ENCODE assay signal across 11 cellular contexts in the genomic region with DNA sequence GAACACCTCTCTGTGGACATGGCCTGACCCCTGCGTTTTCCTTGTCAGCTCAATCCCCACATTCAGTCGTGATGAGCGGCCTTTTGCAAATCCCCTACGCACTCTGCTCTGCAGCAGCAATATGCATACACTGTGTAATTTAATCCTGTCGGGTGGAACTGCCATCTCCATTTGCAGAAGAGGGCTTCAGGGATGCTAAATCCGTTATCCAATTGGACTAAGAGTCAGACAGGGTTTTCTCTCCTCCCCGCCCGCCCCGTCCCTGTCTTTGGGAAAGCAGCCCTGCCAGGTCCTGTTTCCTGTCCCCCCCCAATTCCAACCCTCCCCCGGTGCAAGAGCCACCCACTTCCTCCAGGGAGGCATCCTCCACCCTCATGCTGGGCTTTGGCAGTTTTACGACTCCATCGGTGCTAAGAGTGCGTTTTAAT. TPM values are rescaled to one million over a fixed set of nuclear protein-coding genes. Genes with fewer than 3 reads are reported as not detected.
DNase-seq lines count a peak whose midpoint lies in the region; ATAC-seq and TF ChIP-seq lines count a peak whose summit lies in the region.
"Had no signal": no experiment of that assay in that cellular context is flagged by ENCODE, and none has a peak within 500 bp of the region (broad histone marks: within the 10 kb centered on the region; RNA-seq: fewer than 3 reads in every experiment).

No MANE protein-coding gene starts in this region.

- ATAC-seq in gastroesophageal sphincter = no peak
- ATAC-seq in HG02885 (IDR thresholded peaks at IDR 0.05; ENCODE audit: poor library complexity, unreplicated experiment) = no peak
- ATAC-seq: effector memory CD8-positive, alpha-beta T cell had no signal

- no peak overlapping the region for H3K9ac ChIP-seq in SK-N-MC (ENCODE audit: insufficient read length)

- H3K27me3 ChIP-seq in gastroesophageal sphincter = no peaks in the 10 kb centered on the region

- peaks cover 0 to 10% (median 3%) of the 10 kb centered on the region in 3 donors for H3K4me1 ChIP-seq in gastroesophageal sphincter
- H3K4me1 ChIP-seq: Caco-2 had no signal

- DNase-seq in EL = peak; percentile 16
- DNase-seq in SK-N-MC (ENCODE audit: low read depth, low spot score) = no peak
- peak; percentile 82 for DNase-seq in posterior vena cava (ENCODE audit: low spot score)
- DNase-seq in NK-92 (lab: John Stamatoyannopoulos, UW; ENCODE audit: unreplicated experiment) = no peak
- DNase-seq in GF-D8 (lab: John Stamatoyannopoulos, UW) = no peak
- no peak for DNase-seq in NK-92 treated with Interleukin-12 subunit alpha and Interleukin-12 subunit beta, amount 100 ng/mL, for 24 hours (lab: John Stamatoyannopoulos, UW)
- DNase-seq: Caco-2; effector memory CD8-positive, alpha-beta T cell; NCI-H2171 treated with DMSO at 0.1 percent for 48 hours had no signal

- no peak overlapping the region for H3K27ac ChIP-seq in SK-N-MC
- peak overlapping the region in 3 of 4 donors; percentile 16 to 48 (median 37) for H3K27ac ChIP-seq in gastroesophageal sphincter

- no peak for TF ChIP-seq POLR2A in gastroesophageal sphincter (IDR thresholded peaks at IDR 0.05)

- WGBS in gastroesophageal sphincter (ENCODE audit: low coverage in 1 of 2), 2 donors = 18 to 27% methylated on average over 7 to 8 of the region's 13 CpGs

- TF ChIP-seq EP300 in gastroesophageal sphincter (IDR thresholded peaks at IDR 0.05) = no peak

- no peak for TF ChIP-seq CTCF in gastroesophageal sphincter (IDR thresholded peaks at IDR 0.05)

- H3K9me3 ChIP-seq in SK-N-MC (ENCODE audit: low read depth, low read length) (no peaks in the 10 kb centered on the region), gastroesophageal sphincter (no peaks in the 10 kb centered on the region)
- H3K9me3 ChIP-seq: Caco-2 had no signal

- H3K36me3 ChIP-seq in SK-N-MC (ENCODE audit: insufficient read depth, low read length) (no peaks in the 10 kb centered on the region), gastroesophageal sphincter (no peaks in the 10 kb centered on the region)

- H3K4me3 ChIP-seq in SK-N-MC = peak overlapping the region; percentile 49
- no peak overlapping the region for H3K4me3 ChIP-seq in gastroesophageal sphincter

- intact Hi-C loops in posterior vena cava (cut with DNase I) = no loop called here

RNA-seq across cellular contexts. Expression of gene ASAP2, which starts 53.6 kb away (rescaled TPM):
- total RNA-seq in gastroesophageal sphincter = 10 to 100 TPM; 18.3 to 31.4 (median 26.2) TPM
- 10 to 100 TPM; 28.1 to 31.3 TPM for total RNA-seq in posterior vena cava

Comparison
In these comparisons a context has a peak if more than half of its experiments do, and no peak if none do; other contexts are left out.
1. DNase-seq: peak in EL (single experiment) and posterior vena cava (single experiment); none in SK-N-MC (single experiment), NK-92 (single experiment), GF-D8 (single experiment) and NK-92 treated with Interleukin-12 subunit alpha and Interleukin-12 subunit beta, amount 100 ng/mL, for 24 hours (single experiment).